9 cellular contexts compared by ENCODE assay signal in the genomic region with DNA sequence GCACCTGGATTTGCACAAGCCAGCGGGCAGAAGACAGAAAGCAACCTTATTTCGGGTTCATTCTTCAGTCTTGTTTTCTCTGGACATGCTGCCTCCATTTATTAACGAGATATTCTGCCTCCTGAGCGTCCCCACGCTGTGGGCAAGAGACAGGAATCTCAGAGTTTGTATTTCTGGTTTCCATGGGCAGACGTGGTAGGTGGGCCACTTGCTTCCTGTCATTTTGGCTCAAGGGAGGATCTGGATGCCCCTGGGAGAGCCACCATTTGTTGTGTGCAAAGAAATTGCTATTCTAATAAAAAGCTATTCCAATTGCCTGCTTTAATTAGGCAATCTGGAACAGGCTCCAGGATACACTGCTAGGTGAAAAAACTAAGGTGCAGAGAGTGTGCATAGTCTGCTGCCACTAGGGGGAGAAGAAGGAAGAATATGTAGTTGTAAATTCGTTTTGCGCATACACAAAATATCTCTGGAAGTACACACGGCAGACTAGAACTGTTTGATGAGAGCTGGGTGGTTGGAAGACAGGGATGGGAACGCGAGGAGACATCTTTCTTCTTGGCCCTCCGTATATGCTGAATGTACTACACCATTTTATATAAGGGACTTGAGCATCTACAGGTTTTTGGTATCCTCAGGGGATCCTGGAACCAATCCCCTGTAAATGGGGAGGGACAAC. TPM values are rescaled to one million over a fixed set of nuclear protein-coding genes. Genes with fewer than 3 reads are reported as not detected.
DNase-seq lines count a peak whose midpoint lies in the region; ATAC-seq and TF ChIP-seq lines count a peak whose summit lies in the region.
"Had no signal": no experiment of that assay in that cellular context is flagged by ENCODE, and none has a peak within 500 bp of the region (broad histone marks: within the 10 kb centered on the region; RNA-seq: fewer than 3 reads in every experiment).

No MANE protein-coding gene starts in this region.

- H3K27ac Mint-ChIP-seq in activated CD8-positive, alpha-beta T cell treated with anti-CD3 and anti-CD28 coated beads for 36 hours = no peak overlapping the region
- H3K27ac Mint-ChIP-seq: activated naive CD8-positive, alpha-beta T cell had no signal

- DNase-seq in DMS79 treated with DMSO at 0.1 percent for 48 hours (lab: John Stamatoyannopoulos, UW) = peak; percentile 44
- no peak for DNase-seq in DMS79 (lab: John Stamatoyannopoulos, UW)
- peak; percentile 50 for DNase-seq in HCT116 (ENCODE audit: low read depth, low spot score)
- peak; percentile 20 to 57 for DNase-seq in NCI-H446 (lab: John Stamatoyannopoulos, UW)
- DNase-seq in activated CD8-positive, alpha-beta T cell treated with anti-CD3 and anti-CD28 coated beads for 36 hours = no peak
- no peak for DNase-seq in right atrium auricular region (ENCODE audit: low spot score)
- peak; percentile 3 for DNase-seq in stimulated activated naive CD4-positive, alpha-beta T cell treated with Interleukin-2 at 50 U/mL for 16 hours (lab: John Stamatoyannopoulos, UW)

- CTCF ChIA-PET in HCT116 (lab: Charles Lee) = interaction anchor here (0.7 to 1.9 kb wide), 9 partner anchors 11 to 202 kb away, joined by 3 to 8 read pairs (median 4); a partner anchor contains a TSS
- CTCF ChIA-PET in activated CD8-positive, alpha-beta T cell treated with anti-CD3 and anti-CD28 coated beads for 36 hours (lab: Charles Lee) = interaction anchor here (0.5 to 4.0 kb wide), 45 partner anchors 8 to 649 kb away, joined by 3 to 75 read pairs (median 4); a partner anchor contains a TSS

- H3K36me3 ChIP-seq in HCT116 (ENCODE audit: control insufficient read depth in 1 of 2, insufficient read depth in 2 of 2, low read length in 2 of 2) = no peaks in the 10 kb centered on the region
- H3K36me3 ChIP-seq in right atrium auricular region = no peaks in the 10 kb centered on the region

- peak; percentile 79 for TF ChIP-seq RAD21 in HCT116 (IDR thresholded peaks at IDR 0.05; ENCODE audit: low read depth)

- RAD21 ChIA-PET in HCT116 (lab: Charles Lee; ENCODE audit: low non-redundant PET in 1 of 2, low total read pairs in 2 of 2, uncharacterized antibody in 2 of 2, unreplicated experiment in 2 of 2) = interaction anchor here in 1 of 2 experiments (1.0 kb wide), 1 partner anchor 112 kb away, joined by 3 read pairs; no protein-coding TSS in a partner anchor

- no peaks in the 10 kb centered on the region for H3K9me2 ChIP-seq in HCT116 (ENCODE audit: insufficient read depth)

- H3K27me3 Mint-ChIP-seq in activated CD8-positive, alpha-beta T cell treated with anti-CD3 and anti-CD28 coated beads for 36 hours = peaks cover 4% of the 10 kb centered on the region
- H3K27me3 Mint-ChIP-seq: activated naive CD8-positive, alpha-beta T cell had no signal

- H3K9me3 Mint-ChIP-seq in activated CD8-positive, alpha-beta T cell treated with anti-CD3 and anti-CD28 coated beads for 36 hours = no peaks in the 10 kb centered on the region

- POLR2A ChIA-PET in HCT116 (lab: Charles Lee) = interaction anchor here (0.6 kb wide), 1 partner anchor 27 kb away, joined by 3 read pairs; no protein-coding TSS in a partner anchor
- POLR2A ChIA-PET in activated CD8-positive, alpha-beta T cell treated with anti-CD3 and anti-CD28 coated beads for 36 hours (lab: Charles Lee) = interaction anchor here (0.6 kb wide), 1 partner anchor 157 kb away, joined by 3 read pairs; no protein-coding TSS in a partner anchor

- H3K79me2 ChIP-seq in HCT116 (ENCODE audit: insufficient read depth, low read length) = no peaks in the 10 kb centered on the region

- H3K27ac ChIP-seq in HCT116 (ENCODE audit: low read depth, low read length) (no peak overlapping the region), right atrium auricular region (no peak overlapping the region)

- H3K27me3 ChIP-seq in HCT116 (ENCODE audit: insufficient read depth, low read length) = no peaks in the 10 kb centered on the region
- H3K27me3 ChIP-seq in right atrium auricular region = no peaks in the 10 kb centered on the region

- ATAC-seq in HCT116 = peak; percentile 92
- ATAC-seq in activated CD8-positive, alpha-beta T cell treated with anti-CD3 and anti-CD28 coated beads for 36 hours = peak; percentile 77
- ATAC-seq in GM18502 (IDR thresholded peaks at IDR 0.05; ENCODE audit: poor library complexity, unreplicated experiment) = no peak

- no peaks in the 10 kb centered on the region for H3K36me3 Mint-ChIP-seq in activated CD8-positive, alpha-beta T cell treated with anti-CD3 and anti-CD28 coated beads for 36 hours (ENCODE audit: low read depth)
- H3K36me3 Mint-ChIP-seq: activated naive CD8-positive, alpha-beta T cell had no signal

- H3K4me3 ChIP-seq in HCT116 (replicated peaks in 1 of 2; ENCODE audit: low read depth in 1 of 2, low read length in 2 of 2) (no peak overlapping the region), right atrium auricular region (no peak overlapping the region)

- no peak overlapping the region for H3K9ac ChIP-seq in HCT116 (ENCODE audit: low read length)

- peak overlapping the region; percentile 42 for H3K4me2 ChIP-seq in HCT116 (ENCODE audit: low read length)

- no peak for TF ChIP-seq POLR2A in HCT116 (IDR thresholded peaks at IDR 0.05; ENCODE audit: borderline replicate concordance, extremely low read depth, insufficient read depth, insufficient read length)

- no peak overlapping the region for H3K4me3 Mint-ChIP-seq in activated CD8-positive, alpha-beta T cell treated with anti-CD3 and anti-CD28 coated beads for 36 hours
- H3K4me3 Mint-ChIP-seq: activated naive CD8-positive, alpha-beta T cell had no signal

- H3K9me3 ChIP-seq in HCT116 (ENCODE audit: control insufficient read depth in 1 of 2, insufficient read depth in 1 of 2, low read depth in 1 of 2, low read length in 2 of 2) (no peaks in the 10 kb centered on the region), right atrium auricular region (no peaks in the 10 kb centered on the region)

- H3K4me1 Mint-ChIP-seq in activated CD8-positive, alpha-beta T cell treated with anti-CD3 and anti-CD28 coated beads for 36 hours (ENCODE audit: low read depth) = peaks cover 2% of the 10 kb centered on the region

- no peak overlapping the region for H2AFZ ChIP-seq in HCT116 (ENCODE audit: low read depth, low read length, poor library complexity, severe bottlenecking)

- no peaks in the 10 kb centered on the region for H4K20me1 ChIP-seq in HCT116 (ENCODE audit: insufficient read depth)

- BruUV-seq in HCT116 (replicated peaks; lab: Mats Ljungman, UMichigan) = no TSS peak

- peak; percentile 85 to 87 (median 86) for TF ChIP-seq CTCF in HCT116 (IDR thresholded peaks at IDR 0.05 in 2 of 3, conservative IDR thresholded peaks at IDR 0.05 in 1 of 3; ENCODE audit: borderline replicate concordance in 1 of 3, insufficient read depth in 1 of 3, low read depth in 2 of 3, low read length in 2 of 3)
- peak; percentile 74 for TF ChIP-seq CTCF in activated CD8-positive, alpha-beta T cell treated with anti-CD3 and anti-CD28 coated beads for 36 hours (IDR thresholded peaks at IDR 0.05)
- peak; percentile 48 to 78 for TF ChIP-seq CTCF in right atrium auricular region (IDR thresholded peaks at IDR 0.05)

- intact Hi-C loops in HCT116 (cut with micrococcal nuclease) = loop anchor here (1.0 kb wide), 1 partner anchor 153 kb away; no protein-coding TSS in a partner anchor
- intact Hi-C loops in activated CD8-positive, alpha-beta T cell treated with anti-CD3 and anti-CD28 coated beads for 36 hours (cut with micrococcal nuclease) = loop anchor here (1.0 kb wide), 1 partner anchor 153 kb away; no protein-coding TSS in a partner anchor

- H3K4me1 ChIP-seq in HCT116 (ENCODE audit: control insufficient read depth in 1 of 2, insufficient read depth in 2 of 2, low read length in 2 of 2) (no peaks in the 10 kb centered on the region), right atrium auricular region (no peaks in the 10 kb centered on the region)

TF ChIP-seq in HCT116, 20 proteins besides CTCF, POLR2A, EP300 and RAD21:
- TF ChIP-seq, protein P1, sequence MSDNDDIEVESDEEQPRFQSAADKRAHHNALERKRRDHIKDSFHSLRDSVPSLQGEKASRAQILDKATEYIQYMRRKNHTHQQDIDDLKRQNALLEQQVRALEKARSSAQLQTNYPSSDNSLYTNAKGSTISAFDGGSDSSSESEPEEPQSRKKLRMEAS (IDR thresholded peaks at IDR 0.05) = peak; percentile 31; the same call in 1 of the 2 replicates
- TF ChIP-seq CEBPB (IDR thresholded peaks at IDR 0.05; ENCODE audit: low read depth) = no peak
- 0 out of 2 replicates have a peak, but pooled peaks have one; percentile 44 for TF ChIP-seq CBX3 (IDR thresholded peaks at IDR 0.05; ENCODE audit: low read depth)

RNA-seq across cellular contexts. Expression of a gene that starts 30.1 kb away (rescaled TPM):
- total RNA-seq in HCT116 (2021; ENCODE audit: unreplicated experiment) (8.3 TPM), right atrium auricular region (10 to 100 TPM; 10.3 to 18.5 TPM)
- 1.6 and 2.7 TPM in 2 replicates for polyA plus RNA-seq in HCT116 (2012)
- total RNA-seq in activated CD8-positive, alpha-beta T cell treated with anti-CD3 and anti-CD28 coated beads for 36 hours = 10 to 100 TPM; 11.5 to 12.2 TPM

Comparison
In these comparisons a context has a peak if more than half of its experiments do, and no peak if none do; other contexts are left out.
1. DNase-seq: peak in DMS79 treated with DMSO at 0.1 percent for 48 hours (single experiment), HCT116 (single experiment), NCI-H446 (2 of 2) and stimulated activated naive CD4-positive, alpha-beta T cell treated with Interleukin-2 at 50 U/mL for 16 hours (single experiment); none in DMS79 (single experiment), activated CD8-positive, alpha-beta T cell treated with anti-CD3 and anti-CD28 coated beads for 36 hours (single experiment) and right atrium auricular region (single experiment).
2. Peak in every context shown above with its lines, with median percentiles within 50 percentile points of each other: CTCF ChIP-seq.